In genomic region chr1:61588736-61589381, GRCh38 we compare ENCODE assay signal across 8 cellular contexts.
DNase-seq lines count a peak whose midpoint lies in the region; ATAC-seq, FAIRE-seq and TF ChIP-seq lines count a peak whose summit lies in the region.

No MANE protein-coding gene starts in this region.

- FAIRE-seq in A204.1 (lab: Jason Lieb, UNC): peak; percentile 40
- peak; percentile 67 for FAIRE-seq in GM18507 (lab: Jason Lieb, UNC)

- no peaks in the 10 kb centered on the region for H3K27me3 ChIP-seq in breast epithelium

- H3K36me3 ChIP-seq in breast epithelium: no peaks in the 10 kb centered on the region

- peak; percentile 18 for DNase-seq in GM18507 (ENCODE audit: extremely low spot score, insufficient read length, low read depth)
- peak; percentile 55 for DNase-seq in NCI-H2107 treated with DMSO at 0.1 percent for 48 hours (lab: John Stamatoyannopoulos, UW; ENCODE audit: unreplicated experiment)
- DNase-seq in UCSD-AML1 (lab: John Stamatoyannopoulos, UW; ENCODE audit: unreplicated experiment): peak; percentile 40
- DNase-seq in breast epithelium (ENCODE audit: low spot score in 2 of 2): no peak
- DNase-seq in left kidney (ENCODE audit: low read depth, low spot score): peak; percentile 84
- peak; percentile 43 to 48 for DNase-seq in stimulated activated CD8-positive, alpha-beta memory T cell treated with anti-CD3 and anti-CD28 coated beads, Interleukin-15, amount 100 ng/mL, for 48 hours (ENCODE audit: low read depth in 2 of 2)

- H3K4me3 ChIP-seq in breast epithelium: no peak overlapping the region

- TF ChIP-seq CTCF in breast epithelium (IDR thresholded peaks at IDR 0.05): peak in 2 of 3 donors; percentile 42 to 53

- intact Hi-C loops in breast epithelium (cut with DNase I; ENCODE audit: low total_unique reads): no loop called here

- H3K4me1 ChIP-seq in breast epithelium: no peaks in the 10 kb centered on the region

- peak; percentile 83 for ATAC-seq in HG03045 (IDR thresholded peaks at IDR 0.05; ENCODE audit: unreplicated experiment)

- H3K9me3 ChIP-seq in breast epithelium: no peaks in the 10 kb centered on the region

- no peak overlapping the region for H3K27ac ChIP-seq in breast epithelium

- no peak for TF ChIP-seq POLR2A in breast epithelium (IDR thresholded peaks at IDR 0.05)

Comparison
In these comparisons a context has a peak if more than half of its experiments do, and no peak if none do; other contexts are left out.
1. DNase-seq: peak in GM18507 (single experiment), NCI-H2107 treated with DMSO at 0.1 percent for 48 hours (single experiment), UCSD-AML1 (single experiment), left kidney (single experiment) and stimulated activated CD8-positive, alpha-beta memory T cell treated with anti-CD3 and anti-CD28 coated beads, Interleukin-15, amount 100 ng/mL, for 48 hours (2 of 2); none in breast epithelium (0 of 2).